In genomic region chr2:138490673-138491494, GRCh38 we compare ENCODE assay signal across 1 cellular context.
TF ChIP-seq lines count a peak whose summit lies in the region.

No MANE protein-coding gene starts in this region.

TF ChIP-seq in HepG2, 621 proteins besides CTCF, POLR2A, EP300 and RAD21 (continued from another document and continues in another):
- TF ChIP-seq ZEB1 (IDR thresholded peaks at IDR 0.05; ENCODE audit: insufficient replicate concordance, low read depth) (no peak), GPN1 (CRISPR knock-in tag; IDR thresholded peaks at IDR 0.05; ENCODE audit: borderline replicate concordance) (no peak), HOXD1 (CRISPR knock-in tag; IDR thresholded peaks at IDR 0.05) (no peak; the same call in 1 of the 2 replicates), NONO (IDR thresholded peaks at IDR 0.05) (no peak), NONO (CRISPR knock-in tag; conservative IDR thresholded peaks at IDR 0.05) (peak; percentile 72), HIVEP1 (CRISPR knock-in tag; IDR thresholded peaks at IDR 0.05) (no peak), ZNF674 (CRISPR knock-in tag; IDR thresholded peaks at IDR 0.05; ENCODE audit: low read depth) (no peak), ZNF318 (CRISPR knock-in tag; IDR thresholded peaks at IDR 0.05) (no peak), SNAPC2 (CRISPR knock-in tag; IDR thresholded peaks at IDR 0.05) (no peak), E2F1 (CRISPR knock-in tag; IDR thresholded peaks at IDR 0.05) (no peak; the same call in 1 of the 2 replicates), ZSCAN29 (CRISPR knock-in tag; conservative IDR thresholded peaks at IDR 0.05) (0 out of 2 replicates have a peak, but pooled peaks have one; percentile 68), ZNF616 (CRISPR knock-in tag; IDR thresholded peaks at IDR 0.05; ENCODE audit: low read depth) (no peak), ZNF138 (CRISPR knock-in tag; IDR thresholded peaks at IDR 0.05; ENCODE audit: low read depth) (no peak), PRMT3 (CRISPR knock-in tag; IDR thresholded peaks at IDR 0.05; ENCODE audit: borderline replicate concordance, low read depth) (no peak), STAG1 (CRISPR knock-in tag; IDR thresholded peaks at IDR 0.05) (no peak), ZNF790 (CRISPR knock-in tag; IDR thresholded peaks at IDR 0.05; ENCODE audit: borderline replicate concordance) (no peak), ELF1 (CRISPR knock-in tag; IDR thresholded peaks at IDR 0.05) (no peak), TARDBP (CRISPR knock-in tag; IDR thresholded peaks at IDR 0.05) (peak; percentile 74; the same call in 1 of the 2 replicates), MTA3 (CRISPR knock-in tag; IDR thresholded peaks at IDR 0.05) (no peak), ZNF224 (CRISPR knock-in tag; IDR thresholded peaks at IDR 0.05) (no peak), MATR3 (CRISPR knock-in tag; IDR thresholded peaks at IDR 0.05) (no peak), ESRRA (CRISPR knock-in tag; IDR thresholded peaks at IDR 0.05; ENCODE audit: low read depth) (no peak), KDM5A (IDR thresholded peaks at IDR 0.05; ENCODE audit: borderline replicate concordance, low read length) (no peak; the same call in 1 of the 2 replicates), ZBTB37 (CRISPR knock-in tag; IDR thresholded peaks at IDR 0.05) (no peak), TOE1 (CRISPR knock-in tag; IDR thresholded peaks at IDR 0.05) (peak; percentile 76; the same call in 1 of the 2 replicates), ZNF317 (CRISPR knock-in tag; IDR thresholded peaks at IDR 0.05) (peak; percentile 60)
- TF ChIP-seq, protein P1, sequence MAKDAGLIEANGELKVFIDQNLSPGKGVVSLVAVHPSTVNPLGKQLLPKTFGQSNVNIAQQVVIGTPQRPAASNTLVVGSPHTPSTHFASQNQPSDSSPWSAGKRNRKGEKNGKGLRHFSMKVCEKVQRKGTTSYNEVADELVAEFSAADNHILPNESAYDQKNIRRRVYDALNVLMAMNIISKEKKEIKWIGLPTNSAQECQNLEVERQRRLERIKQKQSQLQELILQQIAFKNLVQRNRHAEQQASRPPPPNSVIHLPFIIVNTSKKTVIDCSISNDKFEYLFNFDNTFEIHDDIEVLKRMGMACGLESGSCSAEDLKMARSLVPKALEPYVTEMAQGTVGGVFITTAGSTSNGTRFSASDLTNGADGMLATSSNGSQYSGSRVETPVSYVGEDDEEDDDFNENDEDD (CRISPR knock-in tag; IDR thresholded peaks at IDR 0.05; ENCODE audit: borderline replicate concordance), result no peak
- TF ChIP-seq, protein P2, sequence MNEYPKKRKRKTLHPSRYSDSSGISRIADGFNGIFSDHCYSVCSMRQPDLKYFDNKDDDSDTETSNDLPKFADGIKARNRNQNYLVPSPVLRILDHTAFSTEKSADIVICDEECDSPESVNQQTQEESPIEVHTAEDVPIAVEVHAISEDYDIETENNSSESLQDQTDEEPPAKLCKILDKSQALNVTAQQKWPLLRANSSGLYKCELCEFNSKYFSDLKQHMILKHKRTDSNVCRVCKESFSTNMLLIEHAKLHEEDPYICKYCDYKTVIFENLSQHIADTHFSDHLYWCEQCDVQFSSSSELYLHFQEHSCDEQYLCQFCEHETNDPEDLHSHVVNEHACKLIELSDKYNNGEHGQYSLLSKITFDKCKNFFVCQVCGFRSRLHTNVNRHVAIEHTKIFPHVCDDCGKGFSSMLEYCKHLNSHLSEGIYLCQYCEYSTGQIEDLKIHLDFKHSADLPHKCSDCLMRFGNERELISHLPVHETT (CRISPR knock-in tag; conservative IDR thresholded peaks at IDR 0.05), result peak; percentile 75; the same call in 1 of the 2 replicates
- TF ChIP-seq, protein P3, sequence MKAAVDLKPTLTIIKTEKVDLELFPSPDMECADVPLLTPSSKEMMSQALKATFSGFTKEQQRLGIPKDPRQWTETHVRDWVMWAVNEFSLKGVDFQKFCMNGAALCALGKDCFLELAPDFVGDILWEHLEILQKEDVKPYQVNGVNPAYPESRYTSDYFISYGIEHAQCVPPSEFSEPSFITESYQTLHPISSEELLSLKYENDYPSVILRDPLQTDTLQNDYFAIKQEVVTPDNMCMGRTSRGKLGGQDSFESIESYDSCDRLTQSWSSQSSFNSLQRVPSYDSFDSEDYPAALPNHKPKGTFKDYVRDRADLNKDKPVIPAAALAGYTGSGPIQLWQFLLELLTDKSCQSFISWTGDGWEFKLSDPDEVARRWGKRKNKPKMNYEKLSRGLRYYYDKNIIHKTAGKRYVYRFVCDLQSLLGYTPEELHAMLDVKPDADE (CRISPR knock-in tag; IDR thresholded peaks at IDR 0.05), result no peak
- TF ChIP-seq, protein P4, sequence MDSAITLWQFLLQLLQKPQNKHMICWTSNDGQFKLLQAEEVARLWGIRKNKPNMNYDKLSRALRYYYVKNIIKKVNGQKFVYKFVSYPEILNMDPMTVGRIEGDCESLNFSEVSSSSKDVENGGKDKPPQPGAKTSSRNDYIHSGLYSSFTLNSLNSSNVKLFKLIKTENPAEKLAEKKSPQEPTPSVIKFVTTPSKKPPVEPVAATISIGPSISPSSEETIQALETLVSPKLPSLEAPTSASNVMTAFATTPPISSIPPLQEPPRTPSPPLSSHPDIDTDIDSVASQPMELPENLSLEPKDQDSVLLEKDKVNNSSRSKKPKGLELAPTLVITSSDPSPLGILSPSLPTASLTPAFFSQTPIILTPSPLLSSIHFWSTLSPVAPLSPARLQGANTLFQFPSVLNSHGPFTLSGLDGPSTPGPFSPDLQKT (CRISPR knock-in tag; IDR thresholded peaks at IDR 0.05; ENCODE audit: borderline replicate concordance), result no peak
- TF ChIP-seq, protein P5, sequence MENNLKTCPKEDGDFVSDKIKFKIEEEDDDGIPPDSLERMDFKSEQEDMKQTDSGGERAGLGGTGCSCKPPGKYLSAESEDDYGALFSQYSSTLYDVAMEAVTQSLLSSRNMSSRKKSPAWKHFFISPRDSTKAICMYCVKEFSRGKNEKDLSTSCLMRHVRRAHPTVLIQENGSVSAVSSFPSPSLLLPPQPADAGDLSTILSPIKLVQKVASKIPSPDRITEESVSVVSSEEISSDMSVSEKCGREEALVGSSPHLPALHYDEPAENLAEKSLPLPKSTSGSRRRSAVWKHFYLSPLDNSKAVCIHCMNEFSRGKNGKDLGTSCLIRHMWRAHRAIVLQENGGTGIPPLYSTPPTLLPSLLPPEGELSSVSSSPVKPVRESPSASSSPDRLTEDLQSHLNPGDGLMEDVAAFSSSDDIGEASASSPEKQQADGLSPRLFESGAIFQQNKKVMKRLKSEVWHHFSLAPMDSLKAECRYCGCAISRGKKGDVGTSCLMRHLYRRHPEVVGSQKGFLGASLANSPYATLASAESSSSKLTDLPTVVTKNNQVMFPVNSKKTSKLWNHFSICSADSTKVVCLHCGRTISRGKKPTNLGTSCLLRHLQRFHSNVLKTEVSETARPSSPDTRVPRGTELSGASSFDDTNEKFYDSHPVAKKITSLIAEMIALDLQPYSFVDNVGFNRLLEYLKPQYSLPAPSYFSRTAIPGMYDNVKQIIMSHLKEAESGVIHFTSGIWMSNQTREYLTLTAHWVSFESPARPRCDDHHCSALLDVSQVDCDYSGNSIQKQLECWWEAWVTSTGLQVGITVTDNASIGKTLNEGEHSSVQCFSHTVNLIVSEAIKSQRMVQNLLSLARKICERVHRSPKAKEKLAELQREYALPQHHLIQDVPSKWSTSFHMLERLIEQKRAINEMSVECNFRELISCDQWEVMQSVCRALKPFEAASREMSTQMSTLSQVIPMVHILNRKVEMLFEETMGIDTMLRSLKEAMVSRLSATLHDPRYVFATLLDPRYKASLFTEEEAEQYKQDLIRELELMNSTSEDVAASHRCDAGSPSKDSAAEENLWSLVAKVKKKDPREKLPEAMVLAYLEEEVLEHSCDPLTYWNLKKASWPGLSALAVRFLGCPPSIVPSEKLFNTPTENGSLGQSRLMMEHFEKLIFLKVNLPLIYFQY (CRISPR knock-in tag; IDR thresholded peaks at IDR 0.05; ENCODE audit: borderline replicate concordance), result no peak
- TF ChIP-seq, protein P6, sequence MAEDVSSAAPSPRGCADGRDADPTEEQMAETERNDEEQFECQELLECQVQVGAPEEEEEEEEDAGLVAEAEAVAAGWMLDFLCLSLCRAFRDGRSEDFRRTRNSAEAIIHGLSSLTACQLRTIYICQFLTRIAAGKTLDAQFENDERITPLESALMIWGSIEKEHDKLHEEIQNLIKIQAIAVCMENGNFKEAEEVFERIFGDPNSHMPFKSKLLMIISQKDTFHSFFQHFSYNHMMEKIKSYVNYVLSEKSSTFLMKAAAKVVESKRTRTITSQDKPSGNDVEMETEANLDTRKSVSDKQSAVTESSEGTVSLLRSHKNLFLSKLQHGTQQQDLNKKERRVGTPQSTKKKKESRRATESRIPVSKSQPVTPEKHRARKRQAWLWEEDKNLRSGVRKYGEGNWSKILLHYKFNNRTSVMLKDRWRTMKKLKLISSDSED (CRISPR knock-in tag; IDR thresholded peaks at IDR 0.05), result no peak
